2 cellular contexts compared by ENCODE assay signal in genomic region chr6:146651482-146651863, GRCh38.
TF ChIP-seq lines count a peak whose summit lies in the region.

No MANE protein-coding gene starts in this region.

TF ChIP-seq in SK-N-SH treated with all-trans-retinoic acid at 6 μM for 48 hours, 23 proteins besides CTCF, POLR2A, EP300 and RAD21:
- peak; percentile 14; the same call in 1 of the 2 replicates for TF ChIP-seq CREB5 (CRISPR knock-in tag; IDR thresholded peaks at IDR 0.05; ENCODE audit: low read depth)
- TF ChIP-seq OSR1 (CRISPR knock-in tag; IDR thresholded peaks at IDR 0.05), result no peak
- TF ChIP-seq ZNF8 (CRISPR knock-in tag; IDR thresholded peaks at IDR 0.05), result 0 out of 2 replicates have a peak, but pooled peaks have one; percentile 28
- TF ChIP-seq TCF4 (CRISPR knock-in tag; IDR thresholded peaks at IDR 0.05; ENCODE audit: borderline replicate concordance), result peak; percentile 94; the same call in 1 of the 2 replicates
- peak; percentile 78 for TF ChIP-seq ESRRG (CRISPR knock-in tag; IDR thresholded peaks at IDR 0.05)
- TF ChIP-seq TSHZ2 (CRISPR knock-in tag; IDR thresholded peaks at IDR 0.05), result peak; percentile 88
- TF ChIP-seq ZNF565 (CRISPR knock-in tag; conservative IDR thresholded peaks at IDR 0.05; ENCODE audit: low read depth), result no peak
- TF ChIP-seq ISL1 (CRISPR knock-in tag; IDR thresholded peaks at IDR 0.05), result peak; percentile 68

TF ChIP-seq in HepG2, 621 proteins besides CTCF, POLR2A, EP300 and RAD21 (continued from another document):
- TF ChIP-seq ZBTB43 (CRISPR knock-in tag; conservative IDR thresholded peaks at IDR 0.05) (no peak), FOXM1 (CRISPR knock-in tag; IDR thresholded peaks at IDR 0.05) (no peak), MYC (CRISPR knock-in tag; IDR thresholded peaks at IDR 0.05; ENCODE audit: borderline replicate concordance) (no peak), SOX6 (IDR thresholded peaks at IDR 0.05) (no peak), SOX6 (CRISPR knock-in tag; IDR thresholded peaks at IDR 0.05) (no peak), MLX (CRISPR knock-in tag; IDR thresholded peaks at IDR 0.05) (no peak), DNMT3B (CRISPR knock-in tag; conservative IDR thresholded peaks at IDR 0.05) (no peak), ZNF160 (CRISPR knock-in tag; IDR thresholded peaks at IDR 0.05) (no peak), ZNF253 (CRISPR knock-in tag; IDR thresholded peaks at IDR 0.05; ENCODE audit: borderline replicate concordance) (no peak)
TF ChIP-seq in HepG2: peak in this region for 0.
